Comparison of ENCODE assay signal across 8 cellular contexts in the genomic region with DNA sequence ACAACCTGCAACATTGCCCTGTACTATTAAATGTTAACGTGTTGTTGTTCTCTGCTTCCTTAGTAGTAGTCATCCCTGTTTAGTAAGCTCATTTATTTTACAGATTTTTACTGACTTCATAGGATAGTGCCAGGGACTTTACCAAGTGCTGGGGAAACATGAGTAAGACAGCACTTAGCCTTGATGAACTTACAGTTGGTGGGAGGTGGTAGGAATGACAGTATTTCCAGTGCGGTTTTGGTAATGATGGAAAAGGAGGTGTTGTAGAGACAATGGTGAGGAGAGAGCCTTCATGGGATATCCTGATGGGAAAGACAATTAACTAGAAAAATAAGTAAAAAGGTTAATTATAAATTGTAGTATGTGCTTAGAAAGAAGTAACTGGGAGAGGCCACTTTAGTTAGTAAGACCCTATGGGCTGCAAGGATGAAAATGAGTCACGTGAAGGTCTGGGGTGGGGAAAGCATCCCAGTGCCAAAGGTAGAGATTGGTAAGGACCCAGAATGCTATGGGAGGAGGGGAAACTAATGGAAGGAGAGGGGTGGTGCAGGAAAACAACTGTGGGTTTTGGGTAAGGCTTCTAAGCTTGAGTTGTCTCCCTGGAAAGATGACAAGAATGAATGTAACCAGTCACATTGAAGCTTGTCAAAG. TPM values are rescaled to one million over a fixed set of nuclear protein-coding genes. Genes with fewer than 3 reads are reported as not detected.
DNase-seq lines count a peak whose midpoint lies in the region; ATAC-seq and TF ChIP-seq lines count a peak whose summit lies in the region.

No MANE protein-coding gene starts in this region.

- peak overlapping the region; percentile 87 for H3K4me2 ChIP-seq in GM23338
- peak overlapping the region; percentile 77 for H3K4me2 ChIP-seq in mesendoderm (ENCODE audit: low read length)

- H3K4me1 ChIP-seq in GM23338 (ENCODE audit: insufficient read depth) (peaks cover 13% of the 10 kb centered on the region), mesendoderm (ENCODE audit: control insufficient read depth, low read depth, low read length) (peaks cover 5% of the 10 kb centered on the region)

- H2AFZ ChIP-seq in GM23338 = no peak overlapping the region

- peak overlapping the region; percentile 90 for H3K4me3 ChIP-seq in AG04449 (ENCODE audit: low read depth, low read length)
- peak overlapping the region; percentile 92 for H3K4me3 ChIP-seq in GM23338
- no peak overlapping the region for H3K4me3 ChIP-seq in mesendoderm (ENCODE audit: low read length)

- H3K9ac ChIP-seq in mesendoderm (ENCODE audit: low read length) = peak overlapping the region; percentile 98

- H4K20me1 ChIP-seq in GM23338 (replicated peaks; ENCODE audit: insufficient read depth) = peaks cover 45% of the 10 kb centered on the region

- H3K4me1 Mint-ChIP-seq in GM23338 = peaks cover 6% of the 10 kb centered on the region

- H3K27me3 Mint-ChIP-seq in GM23338 (ENCODE audit: insufficient read depth, low read depth, poor library complexity) = peaks cover 2% of the 10 kb centered on the region

- H3K27ac ChIP-seq in GM23338 (ENCODE audit: low read depth) (no peak overlapping the region), mesendoderm (ENCODE audit: low read depth, low read length) (no peak overlapping the region)

- H2BK5ac ChIP-seq in mesendoderm (ENCODE audit: low read length) = no peak overlapping the region

- TF ChIP-seq CTCF in AG04449 (IDR thresholded peaks at IDR 0.05; ENCODE audit: insufficient read depth, low read length, missing control alignments) (no peak), GM23338 (conservative IDR thresholded peaks at IDR 0.05; ENCODE audit: low read depth in 2 of 2) (no peak)

- H3K18ac ChIP-seq in mesendoderm (ENCODE audit: low read length) = no peak overlapping the region

- POLR2A ChIA-PET in AG04449 (lab: Yijun Ruan, JAX) = no interaction called here

- H3K4ac ChIP-seq in mesendoderm (ENCODE audit: low read depth, low read length) = no peak overlapping the region

- no peaks in the 10 kb centered on the region for H3K9me2 ChIP-seq in GM23338 (ENCODE audit: insufficient read depth)

- H3K79me2 ChIP-seq in GM23338 (replicated peaks; ENCODE audit: insufficient read depth) (peaks cover 67% of the 10 kb centered on the region), mesendoderm (ENCODE audit: control insufficient read depth, insufficient read depth, low read length) (peaks cover 52% of the 10 kb centered on the region)

- H2AK5ac ChIP-seq in mesendoderm (ENCODE audit: low read length) = no peak overlapping the region

- no peak overlapping the region for H3K4me3 Mint-ChIP-seq in GM23338

- peak overlapping the region; percentile 47 for H3K56ac ChIP-seq in mesendoderm (ENCODE audit: low read length)

- H3K23ac ChIP-seq in mesendoderm (ENCODE audit: low read length) = no peak overlapping the region

- H2BK15ac ChIP-seq in mesendoderm (replicated peaks; ENCODE audit: low read depth) = no peak overlapping the region

- H3F3A ChIP-seq in GM23338 (replicated peaks; ENCODE audit: low read depth) = 0 out of 2 replicates have a peak, but pooled peaks cover 3% of the 10 kb centered on the region

- WGBS in mesendoderm (ENCODE audit: extremely low coverage, insufficient coverage, low lambda C conversion rate) = 100% methylated on average over 1 of the region's 3 CpGs

- no peak overlapping the region for H2BK120ac ChIP-seq in mesendoderm (ENCODE audit: low read depth, low read length)

- CTCF ChIA-PET in AG04449 (lab: Yijun Ruan, JAX) = interaction anchor here (0.8 to 4.3 kb wide), 12 partner anchors 10 to 175 kb away, joined by 3 to 25 read pairs (median 5); no protein-coding TSS in a partner anchor

- DNase-seq in AG04449 (ENCODE audit: low read depth, low spot score) = no peak
- DNase-seq in GM23338 (ENCODE audit: low spot score) = peak; percentile 21
- peak; percentile 32 for DNase-seq in astrocyte of the hippocampus (ENCODE audit: low read depth, low spot score)
- peak; percentile 7 for DNase-seq in mesendoderm
- no peak for DNase-seq in NCI-H146 (lab: John Stamatoyannopoulos, UW)

- H3K36me3 ChIP-seq in GM23338 (ENCODE audit: insufficient read depth) = no peaks in the 10 kb centered on the region
- H3K36me3 ChIP-seq in mesendoderm (ENCODE audit: control insufficient read depth, insufficient read depth, low read length) = no peaks in the 10 kb centered on the region

- ATAC-seq in GM23338 = no peak
- no peak for ATAC-seq in HG02798 (IDR thresholded peaks at IDR 0.05; ENCODE audit: poor library complexity, unreplicated experiment)
- ATAC-seq in GM21528 (IDR thresholded peaks at IDR 0.05; ENCODE audit: low FRiP score, unreplicated experiment) = no peak
- ATAC-seq in HG02973 (IDR thresholded peaks at IDR 0.05; ENCODE audit: unreplicated experiment) = no peak

- H4K8ac ChIP-seq in mesendoderm (ENCODE audit: low read depth, low read length) = no peak overlapping the region

- peaks cover 7% of the 10 kb centered on the region for H3K79me1 ChIP-seq in mesendoderm (ENCODE audit: low read length)

- H4K5ac ChIP-seq in mesendoderm (ENCODE audit: low read length) = no peak overlapping the region

- no peaks in the 10 kb centered on the region for H3K27me3 ChIP-seq in GM23338 (ENCODE audit: insufficient read depth)
- no peaks in the 10 kb centered on the region for H3K27me3 ChIP-seq in mesendoderm (ENCODE audit: insufficient read depth, low read length, poor library complexity)

- H3K36me3 Mint-ChIP-seq in GM23338 (ENCODE audit: low read depth) = no peaks in the 10 kb centered on the region

- no peaks in the 10 kb centered on the region for H3K9me3 Mint-ChIP-seq in GM23338

- H3K27ac Mint-ChIP-seq in GM23338 = no peak overlapping the region

TF ChIP-seq in GM23338, 12 proteins besides CTCF, POLR2A, EP300 and RAD21 (continues in another document):
- TF ChIP-seq EZH2 (IDR thresholded peaks at IDR 0.05; ENCODE audit: low read depth, unreplicated experiment) = no peak
- TF ChIP-seq, protein P1, sequence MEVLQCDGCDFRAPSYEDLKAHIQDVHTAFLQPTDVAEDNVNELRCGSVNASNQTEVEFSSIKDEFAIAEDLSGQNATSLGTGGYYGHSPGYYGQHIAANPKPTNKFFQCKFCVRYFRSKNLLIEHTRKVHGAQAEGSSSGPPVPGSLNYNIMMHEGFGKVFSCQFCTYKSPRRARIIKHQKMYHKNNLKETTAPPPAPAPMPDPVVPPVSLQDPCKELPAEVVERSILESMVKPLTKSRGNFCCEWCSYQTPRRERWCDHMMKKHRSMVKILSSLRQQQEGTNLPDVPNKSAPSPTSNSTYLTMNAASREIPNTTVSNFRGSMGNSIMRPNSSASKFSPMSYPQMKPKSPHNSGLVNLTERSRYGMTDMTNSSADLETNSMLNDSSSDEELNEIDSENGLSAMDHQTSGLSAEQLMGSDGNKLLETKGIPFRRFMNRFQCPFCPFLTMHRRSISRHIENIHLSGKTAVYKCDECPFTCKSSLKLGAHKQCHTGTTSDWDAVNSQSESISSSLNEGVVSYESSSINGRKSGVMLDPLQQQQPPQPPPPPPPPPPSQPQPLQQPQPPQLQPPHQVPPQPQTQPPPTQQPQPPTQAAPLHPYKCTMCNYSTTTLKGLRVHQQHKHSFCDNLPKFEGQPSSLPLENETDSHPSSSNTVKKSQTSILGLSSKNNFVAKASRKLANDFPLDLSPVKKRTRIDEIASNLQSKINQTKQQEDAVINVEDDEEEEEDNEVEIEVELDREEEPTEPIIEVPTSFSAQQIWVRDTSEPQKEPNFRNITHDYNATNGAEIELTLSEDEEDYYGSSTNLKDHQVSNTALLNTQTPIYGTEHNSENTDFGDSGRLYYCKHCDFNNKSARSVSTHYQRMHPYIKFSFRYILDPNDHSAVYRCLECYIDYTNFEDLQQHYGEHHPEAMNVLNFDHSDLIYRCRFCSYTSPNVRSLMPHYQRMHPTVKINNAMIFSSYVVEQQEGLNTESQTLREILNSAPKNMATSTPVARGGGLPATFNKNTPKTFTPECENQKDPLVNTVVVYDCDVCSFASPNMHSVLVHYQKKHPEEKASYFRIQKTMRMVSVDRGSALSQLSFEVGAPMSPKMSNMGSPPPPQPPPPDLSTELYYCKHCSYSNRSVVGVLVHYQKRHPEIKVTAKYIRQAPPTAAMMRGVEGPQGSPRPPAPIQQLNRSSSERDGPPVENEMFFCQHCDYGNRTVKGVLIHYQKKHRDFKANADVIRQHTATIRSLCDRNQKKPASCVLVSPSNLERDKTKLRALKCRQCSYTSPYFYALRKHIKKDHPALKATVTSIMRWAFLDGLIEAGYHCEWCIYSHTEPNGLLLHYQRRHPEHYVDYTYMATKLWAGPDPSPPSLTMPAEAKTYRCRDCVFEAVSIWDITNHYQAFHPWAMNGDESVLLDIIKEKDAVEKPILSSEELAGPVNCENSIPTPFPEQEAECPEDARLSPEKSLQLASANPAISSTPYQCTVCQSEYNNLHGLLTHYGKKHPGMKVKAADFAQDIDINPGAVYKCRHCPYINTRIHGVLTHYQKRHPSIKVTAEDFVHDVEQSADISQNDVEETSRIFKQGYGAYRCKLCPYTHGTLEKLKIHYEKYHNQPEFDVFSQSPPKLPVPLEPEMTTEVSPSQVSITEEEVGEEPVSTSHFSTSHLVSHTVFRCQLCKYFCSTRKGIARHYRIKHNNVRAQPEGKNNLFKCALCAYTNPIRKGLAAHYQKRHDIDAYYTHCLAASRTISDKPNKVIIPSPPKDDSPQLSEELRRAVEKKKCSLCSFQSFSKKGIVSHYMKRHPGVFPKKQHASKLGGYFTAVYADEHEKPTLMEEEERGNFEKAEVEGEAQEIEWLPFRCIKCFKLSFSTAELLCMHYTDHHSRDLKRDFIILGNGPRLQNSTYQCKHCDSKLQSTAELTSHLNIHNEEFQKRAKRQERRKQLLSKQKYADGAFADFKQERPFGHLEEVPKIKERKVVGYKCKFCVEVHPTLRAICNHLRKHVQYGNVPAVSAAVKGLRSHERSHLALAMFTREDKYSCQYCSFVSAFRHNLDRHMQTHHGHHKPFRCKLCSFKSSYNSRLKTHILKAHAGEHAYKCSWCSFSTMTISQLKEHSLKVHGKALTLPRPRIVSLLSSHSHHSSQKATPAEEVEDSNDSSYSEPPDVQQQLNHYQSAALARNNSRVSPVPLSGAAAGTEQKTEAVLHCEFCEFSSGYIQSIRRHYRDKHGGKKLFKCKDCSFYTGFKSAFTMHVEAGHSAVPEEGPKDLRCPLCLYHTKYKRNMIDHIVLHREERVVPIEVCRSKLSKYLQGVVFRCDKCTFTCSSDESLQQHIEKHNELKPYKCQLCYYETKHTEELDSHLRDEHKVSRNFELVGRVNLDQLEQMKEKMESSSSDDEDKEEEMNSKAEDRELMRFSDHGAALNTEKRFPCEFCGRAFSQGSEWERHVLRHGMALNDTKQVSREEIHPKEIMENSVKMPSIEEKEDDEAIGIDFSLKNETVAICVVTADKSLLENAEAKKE (CRISPR knock-in tag; IDR thresholded peaks at IDR 0.05) = no peak
- no peak for TF ChIP-seq POLR2AphosphoS5 (IDR thresholded peaks at IDR 0.05; ENCODE audit: low read depth)
- no peak for TF ChIP-seq CREB1 (CRISPR knock-in tag; IDR thresholded peaks at IDR 0.05; ENCODE audit: low read depth)

RNA-seq across cellular contexts. Expression of a gene that starts 1.7 kb away (rescaled TPM):
- 21.1 and 22.2 TPM in 2 replicates for total RNA-seq in GM23338 (2014; rRNA removed; shearing (Covaris generic))
- 4.4 and 6.6 TPM in 2 replicates for polyA plus RNA-seq in GM23338 (2016; fragmentation: Nextera tagmentation; extraction: Ambion mirVana)
- polyA plus RNA-seq in mesendoderm (2013, experiment 1 of 2) = 7.8 TPM
- polyA plus RNA-seq in mesendoderm (2013, experiment 2 of 2) = 7.9 TPM

Comparison
In these comparisons a context has a peak if more than half of its experiments do, and no peak if none do; other contexts are left out.
1. DNase-seq: peak in GM23338 (single experiment), astrocyte of the hippocampus (single experiment) and mesendoderm (single experiment); none in AG04449 (single experiment) and NCI-H146 (single experiment).